Comparison of ENCODE assay signal across 8 cellular contexts in genomic region chr15:40754574-40754882, GRCh38. TPM values are rescaled to one million over a fixed set of nuclear protein-coding genes. Genes with fewer than 3 reads are reported as not detected.
DNase-seq lines count a peak whose midpoint lies in the region; ATAC-seq and TF ChIP-seq lines count a peak whose summit lies in the region.

No MANE protein-coding gene starts in this region.

- CTCF ChIA-PET in naive thymus-derived CD4-positive, alpha-beta T cell (lab: Charles Lee): interaction anchor here (1.0 kb wide), 1 partner anchor 60 kb away, joined by 3 read pairs; the partner anchor contains the start of gene RAD51

- DNase-seq in AG10803 (ENCODE audit: low read depth): peak; percentile 15
- peak; percentile 19 for DNase-seq in SW480 (ENCODE audit: low spot score)
- peak; percentile 57 for DNase-seq in epithelial cell of esophagus (ENCODE audit: low read depth)
- peak in 2 of 9 donors; percentile 16 to 30 for DNase-seq in naive thymus-derived CD4-positive, alpha-beta T cell
- no peak for DNase-seq in cerebellar nuclear complex (lab: John Stamatoyannopoulos, UW)
- no peak for DNase-seq in NCI-H2081 treated with DMSO at 0.1 percent for 48 hours (lab: John Stamatoyannopoulos, UW)
- no peak for DNase-seq in HuH-7 (ENCODE audit: low spot score)

- H3K27ac Mint-ChIP-seq in naive thymus-derived CD4-positive, alpha-beta T cell: peak overlapping the region; percentile 89 to 99 (median 95)

- peaks cover 16 to 39% (median 27%) of the 10 kb centered on the region in 7 donors for H3K4me1 Mint-ChIP-seq in naive thymus-derived CD4-positive, alpha-beta T cell

- H3K9me3 Mint-ChIP-seq in naive thymus-derived CD4-positive, alpha-beta T cell: no peaks in the 10 kb centered on the region

- H3K36me3 Mint-ChIP-seq in naive thymus-derived CD4-positive, alpha-beta T cell: peaks cover 0 to 25% (median 0%) of the 10 kb centered on the region in 5 donors

- H3K27me3 Mint-ChIP-seq in naive thymus-derived CD4-positive, alpha-beta T cell: no peaks in the 10 kb centered on the region

- H3K27ac ChIP-seq in naive thymus-derived CD4-positive, alpha-beta T cell (ENCODE audit: low read depth, low read length): peak overlapping the region; percentile 95

- peaks cover 0 to 38% (median 14%) of the 10 kb centered on the region in 3 experiments for H3K36me3 ChIP-seq in naive thymus-derived CD4-positive, alpha-beta T cell (ENCODE audit: control insufficient read depth in 2 of 3, insufficient read depth in 3 of 3, low read length in 3 of 3)

- H3K4me1 ChIP-seq in naive thymus-derived CD4-positive, alpha-beta T cell (ENCODE audit: control insufficient read depth in 2 of 2, insufficient read depth in 2 of 2, low read length in 2 of 2): peaks cover 7 to 10% of the 10 kb centered on the region in 2 donors

- no peaks in the 10 kb centered on the region for H3K9me3 ChIP-seq in naive thymus-derived CD4-positive, alpha-beta T cell (ENCODE audit: control insufficient read depth in 2 of 3, low read length in 3 of 3)

- POLR2A ChIA-PET in naive thymus-derived CD4-positive, alpha-beta T cell (lab: Charles Lee): interaction anchor here (0.5 to 1.7 kb wide), 3 partner anchors 11 to 53 kb away, joined by 3 to 4 read pairs (median 3); no protein-coding TSS in a partner anchor

- H3K27me3 ChIP-seq in naive thymus-derived CD4-positive, alpha-beta T cell (ENCODE audit: control insufficient read depth in 2 of 2, insufficient read depth in 2 of 2, low read length in 2 of 2): no peaks in the 10 kb centered on the region

- intact Hi-C loops in naive thymus-derived CD4-positive, alpha-beta T cell (cut with micrococcal nuclease): loop anchor here in 1 of 2 donors (2.0 kb wide), 1 partner anchor 14 kb away; the partner anchor contains the start of gene C15orf62

- TF ChIP-seq CTCF in AG10803 (conservative IDR thresholded peaks at IDR 0.05; ENCODE audit: low read length) (no peak), epithelial cell of esophagus (IDR thresholded peaks at IDR 0.05; ENCODE audit: insufficient read depth, low read depth, low read length, missing control alignments) (no peak)

- peak overlapping the region; percentile 90 to 98 (median 94) for H3K4me3 Mint-ChIP-seq in naive thymus-derived CD4-positive, alpha-beta T cell

- H3K4me3 ChIP-seq in AG10803 (ENCODE audit: low read length) (peak overlapping the region; percentile 93), epithelial cell of esophagus (ENCODE audit: low read length) (peak overlapping the region; percentile 82)
- H3K4me3 ChIP-seq in naive thymus-derived CD4-positive, alpha-beta T cell (ENCODE audit: low read length): peak overlapping the region; percentile 94

- ATAC-seq in GM21737 (IDR thresholded peaks at IDR 0.05; ENCODE audit: unreplicated experiment): peak; percentile 1
- ATAC-seq in naive thymus-derived CD4-positive, alpha-beta T cell: peak; percentile 2

RNA-seq across cellular contexts. Expression of gene RMDN3, which starts 0.5 kb away (rescaled TPM):
- total RNA-seq in naive thymus-derived CD4-positive, alpha-beta T cell: 10 to 100 TPM; 19.5 to 44.0 (median 31.9) TPM
- polyA plus RNA-seq in naive thymus-derived CD4-positive, alpha-beta T cell: 10 to 100 TPM; 15.7 to 20.2 TPM

RNA-seq across cellular contexts. Expression of gene GCHFR, which starts 9.3 kb away (rescaled TPM):
- 10 to 100 TPM; 14.5 to 38.3 (median 18.1) TPM for total RNA-seq in naive thymus-derived CD4-positive, alpha-beta T cell
- polyA plus RNA-seq in naive thymus-derived CD4-positive, alpha-beta T cell: 10 to 100 TPM; 65.7 to 83.2 TPM

RNA-seq across cellular contexts. Expression of gene C15orf62, which starts 15.3 kb away (rescaled TPM):
- total RNA-seq in naive thymus-derived CD4-positive, alpha-beta T cell: 1 to 10 TPM in 3 of 5 experiments, under 1 TPM in 2; 0.73 to 2.8 (median 1.3) TPM
- polyA plus RNA-seq in naive thymus-derived CD4-positive, alpha-beta T cell: under 1 TPM; 0.35 to 0.67 TPM

RNA-seq across cellular contexts. Expression of gene ZFYVE19, which starts 52.4 kb away (rescaled TPM):
- total RNA-seq in naive thymus-derived CD4-positive, alpha-beta T cell: 10 to 100 TPM; 17.9 to 31.9 (median 30.5) TPM
- 10 to 100 TPM; 15.7 to 22.7 TPM for polyA plus RNA-seq in naive thymus-derived CD4-positive, alpha-beta T cell

RNA-seq across cellular contexts. Expression of gene DNAJC17, which starts 52.7 kb away (rescaled TPM):
- 10 to 100 TPM; 28.8 to 50.9 (median 36.7) TPM for total RNA-seq in naive thymus-derived CD4-positive, alpha-beta T cell
- 10 to 100 TPM; 31.0 to 35.5 TPM for polyA plus RNA-seq in naive thymus-derived CD4-positive, alpha-beta T cell

Comparison
In these comparisons a context has a peak if more than half of its experiments do, and no peak if none do; other contexts are left out.
1. DNase-seq: peak in AG10803 (single experiment), SW480 (single experiment) and epithelial cell of esophagus (single experiment); none in cerebellar nuclear complex (0 of 2), NCI-H2081 treated with DMSO at 0.1 percent for 48 hours (single experiment) and HuH-7 (single experiment).
2. Peak in every context shown above with its lines, with median percentiles within 50 percentile points of each other: H3K4me3 ChIP-seq.